Comparison of ENCODE assay signal across 22 cellular contexts in genomic region chr6:16653226-16653625, GRCh38.
DNase-seq lines count a peak whose midpoint lies in the region; ATAC-seq, FAIRE-seq and TF ChIP-seq lines count a peak whose summit lies in the region.
"Had no signal": no experiment of that assay in that cellular context is flagged by ENCODE, and none has a peak within 500 bp of the region (broad histone marks: within the 10 kb centered on the region; RNA-seq: fewer than 3 reads in every experiment).

No MANE protein-coding gene starts in this region.

- WGBS in esophagus, 2 donors: 58 to 83% methylated on average over 7 of the region's 7 CpGs
- WGBS in pancreas, 2 donors: 96 to 97% methylated on average over 7 of the region's 7 CpGs

- H3K4me1 ChIP-seq in esophagus (ENCODE audit: control insufficient read depth in 2 of 2, insufficient read depth in 2 of 2, low read length in 1 of 2) (peaks cover 0 to 6% of the 10 kb centered on the region in 2 donors), gastrocnemius medialis (peaks cover 18 to 21% of the 10 kb centered on the region in 2 donors), pancreas (no peaks in the 10 kb centered on the region)
- H3K4me1 ChIP-seq: HAP-1 had no signal

- no peak for TF ChIP-seq CTCF in gastrocnemius medialis (IDR thresholded peaks at IDR 0.05 in 4 of 5, conservative IDR thresholded peaks at IDR 0.05 in 1 of 5)
- TF ChIP-seq CTCF in pancreas (IDR thresholded peaks at IDR 0.05): no peak

- in situ Hi-C loops in gastrocnemius medialis (cut with MboI; ENCODE audit: low sequenced_read_pairs in 4 of 4): no loop called here

- CTCF ChIA-PET in activated CD4-positive, alpha-beta memory T cell treated with anti-CD3 and anti-CD28 coated beads, Interleukin-2, amount 10 ng/mL, durations not matched to agents 7 days and 5 days (lab: Charles Lee): interaction anchor here (1.5 to 3.3 kb wide), 2 partner anchors 111 to 139 kb away, joined by 3 to 25 read pairs; no protein-coding TSS in a partner anchor
- CTCF ChIA-PET in activated CD4-positive, alpha-beta memory T cell treated with anti-CD3 and anti-CD28 coated beads for 36 hours (lab: Charles Lee): interaction anchor here (0.7 to 3.0 kb wide), 5 partner anchors 16 to 312 kb away, joined by 3 to 13 read pairs (median 3); partner anchors contain the start of gene ATXN1
- CTCF ChIA-PET in T-cell (lab: Charles Lee): no interaction called here

- H3K4me3 ChIP-seq in esophagus (ENCODE audit: low read depth in 1 of 2, low read length in 2 of 2) (no peak overlapping the region), gastrocnemius medialis (no peak overlapping the region), pancreas (no peak overlapping the region)
- H3K4me3 ChIP-seq: A549, GM12878, GM23248, HAP-1, MG63 had no signal

- H3K27me3 Mint-ChIP-seq in activated CD4-positive, alpha-beta memory T cell treated with anti-CD3 and anti-CD28 coated beads, Interleukin-2, amount 10 ng/mL, durations not matched to agents 7 days and 5 days: no peaks in the 10 kb centered on the region
- H3K27me3 Mint-ChIP-seq in activated CD4-positive, alpha-beta memory T cell treated with anti-CD3 and anti-CD28 coated beads for 36 hours: no peaks in the 10 kb centered on the region
- no peaks in the 10 kb centered on the region for H3K27me3 Mint-ChIP-seq in T-cell

- no peaks in the 10 kb centered on the region for H3K9me3 ChIP-seq in esophagus (ENCODE audit: control insufficient read depth in 2 of 2, insufficient read depth in 1 of 2, low read depth in 1 of 2, low read length in 1 of 2)
- no peaks in the 10 kb centered on the region for H3K9me3 ChIP-seq in gastrocnemius medialis
- H3K9me3 ChIP-seq in pancreas: no peaks in the 10 kb centered on the region
- H3K9me3 ChIP-seq: A549, HAP-1, MG63 had no signal

- no peaks in the 10 kb centered on the region for H3K36me3 ChIP-seq in esophagus (ENCODE audit: control insufficient read depth in 2 of 2, insufficient read depth in 2 of 2, low read length in 1 of 2)
- no peaks in the 10 kb centered on the region for H3K36me3 ChIP-seq in gastrocnemius medialis
- H3K36me3 ChIP-seq in pancreas: peaks cover 0 to 6% (median 0%) of the 10 kb centered on the region in 3 donors
- H3K36me3 ChIP-seq: HAP-1, MG63 had no signal

- no peak overlapping the region for H3K4me3 Mint-ChIP-seq in activated CD4-positive, alpha-beta memory T cell treated with anti-CD3 and anti-CD28 coated beads, Interleukin-2, amount 10 ng/mL, durations not matched to agents 7 days and 5 days
- no peak overlapping the region for H3K4me3 Mint-ChIP-seq in activated CD4-positive, alpha-beta memory T cell treated with anti-CD3 and anti-CD28 coated beads for 36 hours
- peak overlapping the region in 1 of 3 donors; percentile 26 for H3K4me3 Mint-ChIP-seq in T-cell

- H3K27ac ChIP-seq in esophagus (ENCODE audit: low read depth in 2 of 2, low read length in 1 of 2): peak overlapping the region; percentile 60 to 62
- H3K27ac ChIP-seq in gastrocnemius medialis: peak overlapping the region; percentile 43 to 66 (median 48)
- no peak overlapping the region for H3K27ac ChIP-seq in pancreas
- H3K27ac ChIP-seq: A549, GM23248 had no signal

- no peak for DNase-seq in activated CD4-positive, alpha-beta memory T cell treated with anti-CD3 and anti-CD28 coated beads, Interleukin-2, amount 10 ng/mL, durations not matched to agents 7 days and 5 days
- no peak for DNase-seq in activated CD4-positive, alpha-beta memory T cell treated with anti-CD3 and anti-CD28 coated beads for 36 hours
- DNase-seq in T-cell (no peak), gastrocnemius medialis (peak; percentile 39 to 73), pancreas (no peak)
- DNase-seq: CD8-positive, alpha-beta T cell; DMS53; EL; GM23248; Kasumi-1; MG63; NCI-H1048; NCI-H1436; NCI-H1930; NCI-H345; NCI-H526; PC-3 had no signal

- intact Hi-C loops in activated CD4-positive, alpha-beta memory T cell treated with anti-CD3 and anti-CD28 coated beads for 36 hours (cut with micrococcal nuclease): no loop called here
- intact Hi-C loops in gastrocnemius medialis (cut with DNase I; ENCODE audit: low total_unique reads) (no loop called here), pancreas (cut with DNase I) (no loop called here)

- no peaks in the 10 kb centered on the region for H3K27me3 ChIP-seq in esophagus (ENCODE audit: control insufficient read depth in 1 of 2, insufficient read depth in 2 of 2, low read length in 2 of 2)
- no peaks in the 10 kb centered on the region for H3K27me3 ChIP-seq in gastrocnemius medialis
- H3K27me3 ChIP-seq in pancreas: no peaks in the 10 kb centered on the region
- H3K27me3 ChIP-seq: MG63 had no signal

- H3K36me3 Mint-ChIP-seq in activated CD4-positive, alpha-beta memory T cell treated with anti-CD3 and anti-CD28 coated beads, Interleukin-2, amount 10 ng/mL, durations not matched to agents 7 days and 5 days (ENCODE audit: low read depth): peaks cover 64% of the 10 kb centered on the region
- peaks cover 38% of the 10 kb centered on the region for H3K36me3 Mint-ChIP-seq in activated CD4-positive, alpha-beta memory T cell treated with anti-CD3 and anti-CD28 coated beads for 36 hours
- H3K36me3 Mint-ChIP-seq in T-cell: peaks cover 35% of the 10 kb centered on the region

- H3K9me3 Mint-ChIP-seq in activated CD4-positive, alpha-beta memory T cell treated with anti-CD3 and anti-CD28 coated beads, Interleukin-2, amount 10 ng/mL, durations not matched to agents 7 days and 5 days: no peaks in the 10 kb centered on the region
- no peaks in the 10 kb centered on the region for H3K9me3 Mint-ChIP-seq in activated CD4-positive, alpha-beta memory T cell treated with anti-CD3 and anti-CD28 coated beads for 36 hours
- H3K9me3 Mint-ChIP-seq in T-cell: no peaks in the 10 kb centered on the region
- H3K9me3 Mint-ChIP-seq: CD8-positive, alpha-beta T cell had no signal

- POLR2A ChIA-PET in activated CD4-positive, alpha-beta memory T cell treated with anti-CD3 and anti-CD28 coated beads, Interleukin-2, amount 10 ng/mL, durations not matched to agents 7 days and 5 days (lab: Charles Lee): interaction anchor here (0.7 to 5.0 kb wide), 9 partner anchors 16 to 522 kb away, joined by 3 to 46 read pairs (median 4); partner anchors contain the start of gene ATXN1
- POLR2A ChIA-PET in activated CD4-positive, alpha-beta memory T cell treated with anti-CD3 and anti-CD28 coated beads for 36 hours (lab: Charles Lee): no interaction called here
- POLR2A ChIA-PET in T-cell (lab: Charles Lee): interaction anchor here in 1 of 2 donors (0.5 to 0.8 kb wide), 2 partner anchors 18 to 28 kb away, joined by 3 to 6 read pairs; no protein-coding TSS in a partner anchor

- no peak for TF ChIP-seq POLR2A in gastrocnemius medialis (IDR thresholded peaks at IDR 0.05)

- ATAC-seq in T-cell (replicated peaks in 1 of 4) (no peak), gastrocnemius medialis (peak; percentile 89 to 96), pancreas (no peak), HG03565 (IDR thresholded peaks at IDR 0.05; ENCODE audit: unreplicated experiment) (no peak)
- ATAC-seq: A549; CD8-positive, alpha-beta T cell; GM12878; PC-3 had no signal

- peaks cover 77% of the 10 kb centered on the region for H3K4me1 Mint-ChIP-seq in activated CD4-positive, alpha-beta memory T cell treated with anti-CD3 and anti-CD28 coated beads, Interleukin-2, amount 10 ng/mL, durations not matched to agents 7 days and 5 days
- H3K4me1 Mint-ChIP-seq in activated CD4-positive, alpha-beta memory T cell treated with anti-CD3 and anti-CD28 coated beads for 36 hours (ENCODE audit: low read depth): peaks cover 71% of the 10 kb centered on the region
- peaks cover 48 to 73% (median 58%) of the 10 kb centered on the region in 3 donors for H3K4me1 Mint-ChIP-seq in T-cell

- FAIRE-seq in pancreas (lab: Jason Lieb, UNC): no peak
- FAIRE-seq: A549, GM12878 had no signal

- peak overlapping the region; percentile 88 for H3K27ac Mint-ChIP-seq in activated CD4-positive, alpha-beta memory T cell treated with anti-CD3 and anti-CD28 coated beads, Interleukin-2, amount 10 ng/mL, durations not matched to agents 7 days and 5 days
- H3K27ac Mint-ChIP-seq in activated CD4-positive, alpha-beta memory T cell treated with anti-CD3 and anti-CD28 coated beads for 36 hours: no peak overlapping the region
- H3K27ac Mint-ChIP-seq in T-cell: peak overlapping the region; percentile 88 to 89

Comparison
In these comparisons a context has a peak if more than half of its experiments do, and no peak if none do; other contexts are left out.
1. DNase-seq: peak in gastrocnemius medialis (2 of 2); none in activated CD4-positive, alpha-beta memory T cell treated with anti-CD3 and anti-CD28 coated beads, Interleukin-2, amount 10 ng/mL, durations not matched to agents 7 days and 5 days (single experiment), activated CD4-positive, alpha-beta memory T cell treated with anti-CD3 and anti-CD28 coated beads for 36 hours (single experiment), T-cell (0 of 34) and pancreas (0 of 6).
2. ATAC-seq: peak in gastrocnemius medialis (2 of 2); none in T-cell (0 of 4), pancreas (0 of 4) and HG03565 (single experiment).
3. H3K27ac ChIP-seq: peak in esophagus (2 of 2) and gastrocnemius medialis (4 of 4); none in pancreas (0 of 4).
4. CTCF ChIA-PET loops: an anchor here in activated CD4-positive, alpha-beta memory T cell treated with anti-CD3 and anti-CD28 coated beads, Interleukin-2, amount 10 ng/mL, durations not matched to agents 7 days and 5 days (1.5 to 3.3 kb wide) and activated CD4-positive, alpha-beta memory T cell treated with anti-CD3 and anti-CD28 coated beads for 36 hours (0.7 to 3.0 kb wide); none called in T-cell.